ENCODE assay signal across 2 cellular contexts in the genomic region with DNA sequence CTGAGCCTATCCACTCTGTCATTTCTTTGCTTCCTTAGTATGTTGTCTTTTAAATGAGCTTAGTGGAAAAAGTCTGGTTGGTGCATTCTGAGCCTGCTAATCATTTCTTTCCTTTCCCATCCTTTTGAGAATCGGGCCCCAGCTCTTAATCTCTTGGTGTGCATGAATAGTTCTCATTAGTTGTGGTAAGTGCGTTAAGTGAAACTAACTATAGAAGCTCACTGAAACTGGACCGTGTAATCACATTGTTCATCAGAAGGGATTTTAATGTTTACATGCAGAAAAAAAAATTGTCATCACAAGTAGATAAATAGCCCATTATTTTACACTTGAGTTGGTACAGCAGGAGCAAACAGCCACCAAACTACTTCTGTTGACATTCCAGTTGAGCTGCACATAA.
TF ChIP-seq lines count a peak whose summit lies in the region.

No MANE protein-coding gene starts in this region.

TF ChIP-seq in WTC11, 78 proteins besides CTCF, POLR2A, EP300 and RAD21:
- TF ChIP-seq, protein P1, sequence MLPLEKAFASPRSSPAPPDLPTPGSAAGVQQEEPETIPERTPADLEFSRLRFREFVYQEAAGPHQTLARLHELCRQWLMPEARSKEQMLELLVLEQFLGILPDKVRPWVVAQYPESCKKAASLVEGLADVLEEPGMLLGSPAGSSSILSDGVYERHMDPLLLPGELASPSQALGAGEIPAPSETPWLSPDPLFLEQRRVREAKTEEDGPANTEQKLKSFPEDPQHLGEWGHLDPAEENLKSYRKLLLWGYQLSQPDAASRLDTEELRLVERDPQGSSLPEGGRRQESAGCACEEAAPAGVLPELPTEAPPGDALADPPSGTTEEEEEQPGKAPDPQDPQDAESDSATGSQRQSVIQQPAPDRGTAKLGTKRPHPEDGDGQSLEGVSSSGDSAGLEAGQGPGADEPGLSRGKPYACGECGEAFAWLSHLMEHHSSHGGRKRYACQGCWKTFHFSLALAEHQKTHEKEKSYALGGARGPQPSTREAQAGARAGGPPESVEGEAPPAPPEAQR (CRISPR knock-in tag; IDR thresholded peaks at IDR 0.05): no peak
- TF ChIP-seq ZNF138 (CRISPR knock-in tag; conservative IDR thresholded peaks at IDR 0.05) (no peak), ETV6 (CRISPR knock-in tag; IDR thresholded peaks at IDR 0.05) (no peak), ZNF423 (CRISPR knock-in tag; IDR thresholded peaks at IDR 0.05) (no peak), TP53 (CRISPR knock-in tag; IDR thresholded peaks at IDR 0.05) (no peak), NR1H2 (CRISPR knock-in tag; IDR thresholded peaks at IDR 0.05) (no peak), FOXJ3 (CRISPR knock-in tag; IDR thresholded peaks at IDR 0.05; ENCODE audit: borderline replicate concordance) (no peak), SP1 (CRISPR knock-in tag; conservative IDR thresholded peaks at IDR 0.05) (no peak), PRRX2 (CRISPR knock-in tag; IDR thresholded peaks at IDR 0.05) (no peak)
- TF ChIP-seq, protein P2, sequence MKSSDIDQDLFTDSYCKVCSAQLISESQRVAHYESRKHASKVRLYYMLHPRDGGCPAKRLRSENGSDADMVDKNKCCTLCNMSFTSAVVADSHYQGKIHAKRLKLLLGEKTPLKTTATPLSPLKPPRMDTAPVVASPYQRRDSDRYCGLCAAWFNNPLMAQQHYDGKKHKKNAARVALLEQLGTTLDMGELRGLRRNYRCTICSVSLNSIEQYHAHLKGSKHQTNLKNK (CRISPR knock-in tag; IDR thresholded peaks at IDR 0.05): no peak
- TF ChIP-seq, protein P3, sequence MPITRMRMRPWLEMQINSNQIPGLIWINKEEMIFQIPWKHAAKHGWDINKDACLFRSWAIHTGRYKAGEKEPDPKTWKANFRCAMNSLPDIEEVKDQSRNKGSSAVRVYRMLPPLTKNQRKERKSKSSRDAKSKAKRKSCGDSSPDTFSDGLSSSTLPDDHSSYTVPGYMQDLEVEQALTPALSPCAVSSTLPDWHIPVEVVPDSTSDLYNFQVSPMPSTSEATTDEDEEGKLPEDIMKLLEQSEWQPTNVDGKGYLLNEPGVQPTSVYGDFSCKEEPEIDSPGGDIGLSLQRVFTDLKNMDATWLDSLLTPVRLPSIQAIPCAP (CRISPR knock-in tag; IDR thresholded peaks at IDR 0.05): no peak
- TF ChIP-seq, protein P4, sequence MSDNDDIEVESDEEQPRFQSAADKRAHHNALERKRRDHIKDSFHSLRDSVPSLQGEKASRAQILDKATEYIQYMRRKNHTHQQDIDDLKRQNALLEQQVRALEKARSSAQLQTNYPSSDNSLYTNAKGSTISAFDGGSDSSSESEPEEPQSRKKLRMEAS (CRISPR knock-in tag; IDR thresholded peaks at IDR 0.05): no peak
- TF ChIP-seq, protein P5, sequence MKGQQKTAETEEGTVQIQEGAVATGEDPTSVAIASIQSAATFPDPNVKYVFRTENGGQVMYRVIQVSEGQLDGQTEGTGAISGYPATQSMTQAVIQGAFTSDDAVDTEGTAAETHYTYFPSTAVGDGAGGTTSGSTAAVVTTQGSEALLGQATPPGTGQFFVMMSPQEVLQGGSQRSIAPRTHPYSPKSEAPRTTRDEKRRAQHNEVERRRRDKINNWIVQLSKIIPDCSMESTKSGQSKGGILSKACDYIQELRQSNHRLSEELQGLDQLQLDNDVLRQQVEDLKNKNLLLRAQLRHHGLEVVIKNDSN (CRISPR knock-in tag; IDR thresholded peaks at IDR 0.05): no peak
- TF ChIP-seq, protein P6, sequence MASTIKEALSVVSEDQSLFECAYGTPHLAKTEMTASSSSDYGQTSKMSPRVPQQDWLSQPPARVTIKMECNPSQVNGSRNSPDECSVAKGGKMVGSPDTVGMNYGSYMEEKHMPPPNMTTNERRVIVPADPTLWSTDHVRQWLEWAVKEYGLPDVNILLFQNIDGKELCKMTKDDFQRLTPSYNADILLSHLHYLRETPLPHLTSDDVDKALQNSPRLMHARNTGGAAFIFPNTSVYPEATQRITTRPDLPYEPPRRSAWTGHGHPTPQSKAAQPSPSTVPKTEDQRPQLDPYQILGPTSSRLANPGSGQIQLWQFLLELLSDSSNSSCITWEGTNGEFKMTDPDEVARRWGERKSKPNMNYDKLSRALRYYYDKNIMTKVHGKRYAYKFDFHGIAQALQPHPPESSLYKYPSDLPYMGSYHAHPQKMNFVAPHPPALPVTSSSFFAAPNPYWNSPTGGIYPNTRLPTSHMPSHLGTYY (CRISPR knock-in tag; IDR thresholded peaks at IDR 0.05): no peak
- TF ChIP-seq, protein P7, sequence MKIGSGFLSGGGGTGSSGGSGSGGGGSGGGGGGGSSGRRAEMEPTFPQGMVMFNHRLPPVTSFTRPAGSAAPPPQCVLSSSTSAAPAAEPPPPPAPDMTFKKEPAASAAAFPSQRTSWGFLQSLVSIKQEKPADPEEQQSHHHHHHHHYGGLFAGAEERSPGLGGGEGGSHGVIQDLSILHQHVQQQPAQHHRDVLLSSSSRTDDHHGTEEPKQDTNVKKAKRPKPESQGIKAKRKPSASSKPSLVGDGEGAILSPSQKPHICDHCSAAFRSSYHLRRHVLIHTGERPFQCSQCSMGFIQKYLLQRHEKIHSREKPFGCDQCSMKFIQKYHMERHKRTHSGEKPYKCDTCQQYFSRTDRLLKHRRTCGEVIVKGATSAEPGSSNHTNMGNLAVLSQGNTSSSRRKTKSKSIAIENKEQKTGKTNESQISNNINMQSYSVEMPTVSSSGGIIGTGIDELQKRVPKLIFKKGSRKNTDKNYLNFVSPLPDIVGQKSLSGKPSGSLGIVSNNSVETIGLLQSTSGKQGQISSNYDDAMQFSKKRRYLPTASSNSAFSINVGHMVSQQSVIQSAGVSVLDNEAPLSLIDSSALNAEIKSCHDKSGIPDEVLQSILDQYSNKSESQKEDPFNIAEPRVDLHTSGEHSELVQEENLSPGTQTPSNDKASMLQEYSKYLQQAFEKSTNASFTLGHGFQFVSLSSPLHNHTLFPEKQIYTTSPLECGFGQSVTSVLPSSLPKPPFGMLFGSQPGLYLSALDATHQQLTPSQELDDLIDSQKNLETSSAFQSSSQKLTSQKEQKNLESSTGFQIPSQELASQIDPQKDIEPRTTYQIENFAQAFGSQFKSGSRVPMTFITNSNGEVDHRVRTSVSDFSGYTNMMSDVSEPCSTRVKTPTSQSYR (CRISPR knock-in tag; IDR thresholded peaks at IDR 0.05): no peak

TF ChIP-seq in HepG2, 621 proteins besides CTCF, POLR2A, EP300 and RAD21:
- TF ChIP-seq, protein P8, sequence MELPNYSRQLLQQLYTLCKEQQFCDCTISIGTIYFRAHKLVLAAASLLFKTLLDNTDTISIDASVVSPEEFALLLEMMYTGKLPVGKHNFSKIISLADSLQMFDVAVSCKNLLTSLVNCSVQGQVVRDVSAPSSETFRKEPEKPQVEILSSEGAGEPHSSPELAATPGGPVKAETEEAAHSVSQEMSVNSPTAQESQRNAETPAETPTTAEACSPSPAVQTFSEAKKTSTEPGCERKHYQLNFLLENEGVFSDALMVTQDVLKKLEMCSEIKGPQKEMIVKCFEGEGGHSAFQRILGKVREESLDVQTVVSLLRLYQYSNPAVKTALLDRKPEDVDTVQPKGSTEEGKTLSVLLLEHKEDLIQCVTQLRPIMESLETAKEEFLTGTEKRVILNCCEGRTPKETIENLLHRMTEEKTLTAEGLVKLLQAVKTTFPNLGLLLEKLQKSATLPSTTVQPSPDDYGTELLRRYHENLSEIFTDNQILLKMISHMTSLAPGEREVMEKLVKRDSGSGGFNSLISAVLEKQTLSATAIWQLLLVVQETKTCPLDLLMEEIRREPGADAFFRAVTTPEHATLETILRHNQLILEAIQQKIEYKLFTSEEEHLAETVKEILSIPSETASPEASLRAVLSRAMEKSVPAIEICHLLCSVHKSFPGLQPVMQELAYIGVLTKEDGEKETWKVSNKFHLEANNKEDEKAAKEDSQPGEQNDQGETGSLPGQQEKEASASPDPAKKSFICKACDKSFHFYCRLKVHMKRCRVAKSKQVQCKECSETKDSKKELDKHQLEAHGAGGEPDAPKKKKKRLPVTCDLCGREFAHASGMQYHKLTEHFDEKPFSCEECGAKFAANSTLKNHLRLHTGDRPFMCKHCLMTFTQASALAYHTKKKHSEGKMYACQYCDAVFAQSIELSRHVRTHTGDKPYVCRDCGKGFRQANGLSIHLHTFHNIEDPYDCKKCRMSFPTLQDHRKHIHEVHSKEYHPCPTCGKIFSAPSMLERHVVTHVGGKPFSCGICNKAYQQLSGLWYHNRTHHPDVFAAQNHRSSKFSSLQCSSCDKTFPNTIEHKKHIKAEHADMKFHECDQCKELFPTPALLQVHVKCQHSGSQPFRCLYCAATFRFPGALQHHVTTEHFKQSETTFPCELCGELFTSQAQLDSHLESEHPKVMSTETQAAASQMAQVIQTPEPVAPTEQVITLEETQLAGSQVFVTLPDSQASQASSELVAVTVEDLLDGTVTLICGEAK (IDR thresholded peaks at IDR 0.05): no peak
- TF ChIP-seq, protein P8 (CRISPR knock-in tag; IDR thresholded peaks at IDR 0.05): no peak
- TF ChIP-seq MED8 (CRISPR knock-in tag; IDR thresholded peaks at IDR 0.05; ENCODE audit: insufficient replicate concordance) (no peak), KDM4B (CRISPR knock-in tag; IDR thresholded peaks at IDR 0.05) (no peak), ZKSCAN1 (IDR thresholded peaks at IDR 0.05; ENCODE audit: low read length) (no peak), ZNF879 (CRISPR knock-in tag; IDR thresholded peaks at IDR 0.05) (no peak), ZNF431 (CRISPR knock-in tag; IDR thresholded peaks at IDR 0.05; ENCODE audit: borderline replicate concordance, low read depth) (no peak), SP2 (CRISPR knock-in tag; IDR thresholded peaks at IDR 0.05) (no peak), GPN1 (CRISPR knock-in tag; IDR thresholded peaks at IDR 0.05; ENCODE audit: borderline replicate concordance) (no peak), NR2C2 (CRISPR knock-in tag; IDR thresholded peaks at IDR 0.05; ENCODE audit: borderline replicate concordance) (no peak), GTF3A (CRISPR knock-in tag; conservative IDR thresholded peaks at IDR 0.05) (no peak), SRSF9 (IDR thresholded peaks at IDR 0.05; ENCODE audit: borderline replicate concordance, insufficient read depth, low read depth, low read length, poor library complexity, severe bottlenecking) (no peak), EZH2 (conservative IDR thresholded peaks at IDR 0.05; ENCODE audit: low read depth, low read length) (no peak), ZNF773 (CRISPR knock-in tag; IDR thresholded peaks at IDR 0.05; ENCODE audit: borderline replicate concordance) (no peak)
- TF ChIP-seq, protein P9, sequence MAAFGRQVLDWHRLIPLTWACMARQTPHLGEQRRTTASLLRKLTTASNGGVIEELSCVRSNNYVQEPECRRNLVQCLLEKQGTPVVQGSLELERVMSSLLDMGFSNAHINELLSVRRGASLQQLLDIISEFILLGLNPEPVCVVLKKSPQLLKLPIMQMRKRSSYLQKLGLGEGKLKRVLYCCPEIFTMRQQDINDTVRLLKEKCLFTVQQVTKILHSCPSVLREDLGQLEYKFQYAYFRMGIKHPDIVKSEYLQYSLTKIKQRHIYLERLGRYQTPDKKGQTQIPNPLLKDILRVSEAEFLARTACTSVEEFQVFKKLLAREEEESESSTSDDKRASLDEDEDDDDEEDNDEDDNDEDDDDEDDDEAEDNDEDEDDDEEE (CRISPR knock-in tag; IDR thresholded peaks at IDR 0.05): no peak
- TF ChIP-seq, protein P3 (CRISPR knock-in tag; IDR thresholded peaks at IDR 0.05; ENCODE audit: low read depth): no peak
TF ChIP-seq in HepG2: peak in this region for 0.
